ENCODE assay signal across 20 cellular contexts in genomic region chr2:230812041-230812440, GRCh38. TPM values are rescaled to one million over a fixed set of nuclear protein-coding genes. Genes with fewer than 3 reads are reported as not detected.
DNase-seq lines count a peak whose midpoint lies in the region; ATAC-seq lines count a peak whose summit lies in the region.
"Had no signal": no experiment of that assay in that cellular context is flagged by ENCODE, and none has a peak within 500 bp of the region (broad histone marks: within the 10 kb centered on the region; RNA-seq: fewer than 3 reads in every experiment).

No MANE protein-coding gene starts in this region.

- no peaks in the 10 kb centered on the region for H3K27me3 Mint-ChIP-seq in activated naive CD4-positive, alpha-beta T cell treated with anti-CD3 and anti-CD28 coated beads, Interleukin-2, amount 10 ng/mL, durations not matched to agents 7 days and 5 days
- H3K27me3 Mint-ChIP-seq in T-cell: no peaks in the 10 kb centered on the region
- H3K27me3 Mint-ChIP-seq: activated CD4-positive, alpha-beta T cell treated with anti-CD3 and anti-CD28 coated beads, Interleukin-2, amount 10 ng/mL, durations not matched to agents 7 days and 5 days had no signal

- H3K4me1 Mint-ChIP-seq in activated naive CD4-positive, alpha-beta T cell treated with anti-CD3 and anti-CD28 coated beads, Interleukin-2, amount 10 ng/mL, durations not matched to agents 7 days and 5 days: peaks cover 26% of the 10 kb centered on the region
- peaks cover 13 to 17% (median 15%) of the 10 kb centered on the region in 3 donors for H3K4me1 Mint-ChIP-seq in T-cell
- H3K4me1 Mint-ChIP-seq in stimulated activated effector memory CD8-positive, alpha-beta T cell treated with anti-CD3 and anti-CD28 coated beads, Interleukin-12 subunit alpha, Interleukin-12 subunit beta, amount 100 ng/mL, for 72 hours: peaks cover 8% of the 10 kb centered on the region

- CTCF ChIA-PET in activated naive CD4-positive, alpha-beta T cell treated with anti-CD3 and anti-CD28 coated beads, Interleukin-2, amount 10 ng/mL, durations not matched to agents 7 days and 5 days (lab: Charles Lee): interaction anchor here (1.2 to 1.4 kb wide), 2 partner anchors 12 to 39 kb away, joined by 3 to 4 read pairs; no protein-coding TSS in a partner anchor
- CTCF ChIA-PET in T-cell (lab: Charles Lee): interaction anchor here in 1 of 2 donors (0.6 to 1.2 kb wide), 2 partner anchors 12 to 340 kb away, joined by 3 to 5 read pairs; no protein-coding TSS in a partner anchor

- H3K27ac Mint-ChIP-seq in activated naive CD4-positive, alpha-beta T cell treated with anti-CD3 and anti-CD28 coated beads, Interleukin-2, amount 10 ng/mL, durations not matched to agents 7 days and 5 days: peak overlapping the region; percentile 25
- peak overlapping the region; percentile 6 to 50 for H3K27ac Mint-ChIP-seq in T-cell
- H3K27ac Mint-ChIP-seq in stimulated activated effector memory CD8-positive, alpha-beta T cell treated with anti-CD3 and anti-CD28 coated beads, Interleukin-12 subunit alpha, Interleukin-12 subunit beta, amount 100 ng/mL, for 72 hours: peak overlapping the region; percentile 74
- H3K27ac Mint-ChIP-seq: activated CD4-positive, alpha-beta T cell treated with anti-CD3 and anti-CD28 coated beads, Interleukin-2, amount 10 ng/mL, durations not matched to agents 7 days and 5 days had no signal

- H3K36me3 Mint-ChIP-seq in activated naive CD4-positive, alpha-beta T cell treated with anti-CD3 and anti-CD28 coated beads, Interleukin-2, amount 10 ng/mL, durations not matched to agents 7 days and 5 days: peaks cover 75% of the 10 kb centered on the region
- H3K36me3 Mint-ChIP-seq in T-cell: peaks cover 44% of the 10 kb centered on the region
- H3K36me3 Mint-ChIP-seq in stimulated activated effector memory CD8-positive, alpha-beta T cell treated with anti-CD3 and anti-CD28 coated beads, Interleukin-12 subunit alpha, Interleukin-12 subunit beta, amount 100 ng/mL, for 72 hours: peaks cover 99% of the 10 kb centered on the region

- H3K4me3 Mint-ChIP-seq in activated naive CD4-positive, alpha-beta T cell treated with anti-CD3 and anti-CD28 coated beads, Interleukin-2, amount 10 ng/mL, durations not matched to agents 7 days and 5 days: no peak overlapping the region
- no peak overlapping the region for H3K4me3 Mint-ChIP-seq in T-cell
- no peak overlapping the region for H3K4me3 Mint-ChIP-seq in stimulated activated effector memory CD8-positive, alpha-beta T cell treated with anti-CD3 and anti-CD28 coated beads, Interleukin-12 subunit alpha, Interleukin-12 subunit beta, amount 100 ng/mL, for 72 hours
- H3K4me3 Mint-ChIP-seq: activated CD4-positive, alpha-beta T cell treated with anti-CD3 and anti-CD28 coated beads, Interleukin-2, amount 10 ng/mL, durations not matched to agents 7 days and 5 days had no signal

- no peak for DNase-seq in activated naive CD4-positive, alpha-beta T cell treated with anti-CD3 and anti-CD28 coated beads, Interleukin-2, amount 10 ng/mL, durations not matched to agents 7 days and 5 days
- DNase-seq in activated naive CD4-positive, alpha-beta T cell treated with anti-CD3 and anti-CD28 coated beads, Interleukin-2, amount 50 U/mL, for 16 hours: no peak
- DNase-seq in T-cell (no peak), fibroblast of peridontal ligament (ENCODE audit: extremely low read depth) (peak; percentile 15), mesenteric fat pad (ENCODE audit: low spot score) (no peak), hippocampal formation (lab: John Stamatoyannopoulos, UW) (no peak), GM03348 (ENCODE audit: low spot score) (no peak)
- no peak for DNase-seq in stimulated activated effector memory CD8-positive, alpha-beta T cell treated with anti-CD3 and anti-CD28 coated beads, Interleukin-12 subunit alpha, Interleukin-12 subunit beta, amount 100 ng/mL, for 72 hours (ENCODE audit: low spot score in 2 of 2)
- DNase-seq: activated CD4-positive, alpha-beta T cell treated with anti-CD3 and anti-CD28 coated beads, Interleukin-2, amount 10 ng/mL, durations not matched to agents 7 days and 5 days; activated naive CD4-positive, alpha-beta T cell; aorta; NCI-H1092 treated with DMSO at 0.1 percent for 48 hours; NCI-H187 treated with DMSO at 0.1 percent for 48 hours; NCI-H526 treated with DMSO at 0.1 percent for 48 hours; spleen; stimulated activated CD4-positive, alpha-beta T cell treated with anti-CD3 and anti-CD28 coated beads, Interleukin-4, amount 100 ng/mL, for 1 hour; stimulated activated naive CD4-positive, alpha-beta T cell treated with Interleukin-2 at 50 U/mL for 16 hours; T-helper 2 cell; testis; uterus had no signal

- ATAC-seq in T-cell (replicated peaks in 1 of 4): no peak
- ATAC-seq in stimulated activated effector memory CD8-positive, alpha-beta T cell treated with anti-CD3 and anti-CD28 coated beads, Interleukin-12 subunit alpha, Interleukin-12 subunit beta, amount 100 ng/mL, for 72 hours: no peak

- H3K9me3 Mint-ChIP-seq in activated naive CD4-positive, alpha-beta T cell treated with anti-CD3 and anti-CD28 coated beads, Interleukin-2, amount 10 ng/mL, durations not matched to agents 7 days and 5 days: no peaks in the 10 kb centered on the region
- H3K9me3 Mint-ChIP-seq in T-cell: no peaks in the 10 kb centered on the region
- H3K9me3 Mint-ChIP-seq in stimulated activated effector memory CD8-positive, alpha-beta T cell treated with anti-CD3 and anti-CD28 coated beads, Interleukin-12 subunit alpha, Interleukin-12 subunit beta, amount 100 ng/mL, for 72 hours: no peaks in the 10 kb centered on the region
- H3K9me3 Mint-ChIP-seq: activated CD4-positive, alpha-beta T cell treated with anti-CD3 and anti-CD28 coated beads, Interleukin-2, amount 10 ng/mL, durations not matched to agents 7 days and 5 days had no signal

- POLR2A ChIA-PET in T-cell (lab: Charles Lee): interaction anchor here in 1 of 2 donors (0.7 kb wide), 1 partner anchor 842 kb away, joined by 5 read pairs; no protein-coding TSS in a partner anchor

RNA-seq across cellular contexts. Expression of gene ITM2C, which starts 52.7 kb away (rescaled TPM):
- total RNA-seq in T-cell (10 to 100 TPM; 21.9 to 41.2 (median 34.8) TPM), mesenteric fat pad (27.1 TPM)
